26 cellular contexts compared by ENCODE assay signal in the genomic region with DNA sequence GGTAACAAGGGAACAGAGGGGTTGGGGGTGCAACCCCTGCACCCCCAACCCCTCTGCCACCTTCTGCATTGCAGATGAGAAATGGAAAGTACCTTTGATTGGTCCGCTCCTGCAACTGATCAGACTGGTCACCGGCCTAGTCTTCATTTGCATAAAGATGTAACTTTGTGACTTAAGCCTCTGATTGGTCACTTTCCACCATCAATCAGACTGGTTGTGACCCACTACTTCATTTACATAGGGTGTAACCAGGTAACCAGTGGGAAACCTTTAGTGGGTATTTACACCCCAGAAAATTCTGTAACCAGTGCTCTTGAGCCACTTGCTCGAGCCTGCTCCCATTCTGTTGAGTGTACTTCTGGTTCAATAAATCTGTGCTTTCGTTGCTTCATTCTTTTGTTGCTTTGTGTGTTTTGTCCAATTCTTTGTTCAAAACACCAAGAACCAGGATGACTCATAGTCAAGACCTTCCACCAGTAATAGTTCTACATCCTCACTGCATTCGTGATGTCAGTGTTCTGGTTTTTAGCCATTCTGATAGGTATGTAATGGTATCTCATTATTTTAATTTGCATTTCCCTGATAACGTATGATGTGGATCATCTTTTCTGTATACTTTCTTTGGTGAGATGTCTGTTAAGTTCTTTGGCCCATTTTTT. TPM values are rescaled to one million over a fixed set of nuclear protein-coding genes. Genes with fewer than 3 reads are reported as not detected.
DNase-seq lines count a peak whose midpoint lies in the region; ATAC-seq and TF ChIP-seq lines count a peak whose summit lies in the region.
"Had no signal": no experiment of that assay in that cellular context is flagged by ENCODE, and none has a peak within 500 bp of the region (broad histone marks: within the 10 kb centered on the region; RNA-seq: fewer than 3 reads in every experiment).

No MANE protein-coding gene starts in this region.

- no peaks in the 10 kb centered on the region for H3K27me3 ChIP-seq in Caco-2 (replicated peaks; ENCODE audit: control insufficient read depth, insufficient read depth, low read length)
- H3K27me3 ChIP-seq: esophagus muscularis mucosa, testis had no signal

- no peak for TF ChIP-seq CTCF in Caco-2 (IDR thresholded peaks at IDR 0.05; ENCODE audit: insufficient read depth in 1 of 2, low read depth in 1 of 2, low read length in 1 of 2, severe bottlenecking in 1 of 2, unreplicated experiment in 1 of 2)

- intact Hi-C loops in activated CD4-positive, alpha-beta T cell treated with anti-CD3 and anti-CD28 coated beads for 36 hours (cut with DNase I, micrococcal nuclease): no loop called here
- intact Hi-C loops in Caco-2 (cut with micrococcal nuclease; ENCODE audit: unreplicated experiment): no loop called here

- no peak overlapping the region for H3K4me3 ChIP-seq in Caco-2 (ENCODE audit: low read depth, low read length)
- H3K4me3 ChIP-seq: esophagus muscularis mucosa, lower lobe of right lung, prostate gland, skin epidermis, testis had no signal

- peak overlapping the region; percentile 42 for H3K27ac Mint-ChIP-seq in activated CD4-positive, alpha-beta T cell treated with anti-CD3 and anti-CD28 coated beads for 36 hours
- H3K27ac Mint-ChIP-seq in activated CD4-positive, alpha-beta T cell treated with anti-CD3 and anti-CD28 coated beads, Interleukin-2, amount 10 ng/mL, durations not matched to agents 7 days and 5 days: no peak overlapping the region
- H3K27ac Mint-ChIP-seq in Caco-2 (ENCODE audit: unreplicated experiment): no peak overlapping the region
- H3K27ac Mint-ChIP-seq: activated CD8-positive, alpha-beta memory T cell treated with anti-CD3 and anti-CD28 coated beads, Interleukin-2, amount 10 ng/mL, durations not matched to agents 7 days and 5 days; activated naive CD8-positive, alpha-beta T cell treated with anti-CD3 and anti-CD28 coated beads, Interleukin-2, amount 10 ng/mL, durations not matched to agents 7 days and 5 days; effector memory CD8-positive, alpha-beta T cell had no signal

- H3K36me3 Mint-ChIP-seq in activated CD4-positive, alpha-beta T cell treated with anti-CD3 and anti-CD28 coated beads for 36 hours (ENCODE audit: low read depth): peaks cover 53% of the 10 kb centered on the region
- peaks cover 79% of the 10 kb centered on the region for H3K36me3 Mint-ChIP-seq in activated CD4-positive, alpha-beta T cell treated with anti-CD3 and anti-CD28 coated beads, Interleukin-2, amount 10 ng/mL, durations not matched to agents 7 days and 5 days (ENCODE audit: low read depth)
- H3K36me3 Mint-ChIP-seq in Caco-2 (ENCODE audit: insufficient read depth, unreplicated experiment): no peaks in the 10 kb centered on the region

- H3K4me1 ChIP-seq in Caco-2: no peaks in the 10 kb centered on the region
- H3K4me1 ChIP-seq: lower lobe of right lung, prostate gland, testis had no signal

- no peak overlapping the region for H3K4me3 Mint-ChIP-seq in activated CD4-positive, alpha-beta T cell treated with anti-CD3 and anti-CD28 coated beads for 36 hours
- no peak overlapping the region for H3K4me3 Mint-ChIP-seq in activated CD4-positive, alpha-beta T cell treated with anti-CD3 and anti-CD28 coated beads, Interleukin-2, amount 10 ng/mL, durations not matched to agents 7 days and 5 days
- H3K4me3 Mint-ChIP-seq in Caco-2 (ENCODE audit: unreplicated experiment): no peak overlapping the region
- H3K4me3 Mint-ChIP-seq: activated CD8-positive, alpha-beta memory T cell treated with anti-CD3 and anti-CD28 coated beads, Interleukin-2, amount 10 ng/mL, durations not matched to agents 7 days and 5 days; activated naive CD8-positive, alpha-beta T cell treated with anti-CD3 and anti-CD28 coated beads, Interleukin-2, amount 10 ng/mL, durations not matched to agents 7 days and 5 days; activated T-helper 1 cell treated with anti-CD3 and anti-CD28 coated beads, Interleukin-12 subunit alpha, Interleukin-12 subunit beta, Interleukin-2, Interleukin-4 antibody, amounts not matched to agents 30 ng/mL and 10 ng/mL and 1 ng/mL, durations not matched to agents 14 hours and 24 hours and 36 hours; effector memory CD8-positive, alpha-beta T cell had no signal

- no peak for DNase-seq in activated CD4-positive, alpha-beta T cell treated with anti-CD3 and anti-CD28 coated beads for 36 hours
- DNase-seq in activated CD4-positive, alpha-beta T cell treated with anti-CD3 and anti-CD28 coated beads, Interleukin-2, amount 10 ng/mL, durations not matched to agents 7 days and 5 days: no peak
- DNase-seq in LHCN-M2 (ENCODE audit: low read depth) (peak; percentile 5), dermis blood vessel endothelial cell (peak; percentile 43), non-pigmented ciliary epithelial cell (ENCODE audit: low read depth) (peak; percentile 28), NCI-H1092 (lab: John Stamatoyannopoulos, UW) (no peak), Caco-2 (no peak)
- DNase-seq: activated CD4-positive, alpha-beta T cell treated with anti-CD3 and anti-CD28 coated beads for 48 hours; activated CD8-positive, alpha-beta memory T cell treated with anti-CD3 and anti-CD28 coated beads, Interleukin-2, amount 10 ng/mL, durations not matched to agents 7 days and 5 days; activated naive CD8-positive, alpha-beta T cell treated with anti-CD3 and anti-CD28 coated beads, Interleukin-2, amount 10 ng/mL, durations not matched to agents 7 days and 5 days; effector memory CD8-positive, alpha-beta T cell; lower lobe of right lung; NCI-H1417; NCI-H2081 treated with DMSO at 0.1 percent for 48 hours; NCI-H446; NCI-H82; SK-N-SH; T-helper 2 cell; testis had no signal

- H3K9me3 ChIP-seq in Caco-2: no peaks in the 10 kb centered on the region
- H3K9me3 ChIP-seq: lower lobe of right lung, prostate gland, SK-N-SH, testis had no signal

- CTCF ChIA-PET in activated CD4-positive, alpha-beta T cell treated with anti-CD3 and anti-CD28 coated beads for 36 hours (lab: Charles Lee): no interaction called here
- CTCF ChIA-PET in activated CD4-positive, alpha-beta T cell treated with anti-CD3 and anti-CD28 coated beads, Interleukin-2, amount 10 ng/mL, durations not matched to agents 7 days and 5 days (lab: Charles Lee): no interaction called here
- CTCF ChIA-PET in Caco-2 (lab: Charles Lee): no interaction called here

- no peaks in the 10 kb centered on the region for H3K36me3 ChIP-seq in Caco-2 (ENCODE audit: control insufficient read depth, insufficient read depth, low read length)
- H3K36me3 ChIP-seq: esophagus muscularis mucosa, lower lobe of right lung, prostate gland had no signal

- BruUV-seq in Caco-2 (replicated peaks; lab: Mats Ljungman, UMichigan): no TSS peak

- peak; percentile 35 for ATAC-seq in activated CD4-positive, alpha-beta T cell treated with anti-CD3 and anti-CD28 coated beads for 36 hours
- no peak for ATAC-seq in GM21529 (IDR thresholded peaks at IDR 0.05; ENCODE audit: unreplicated experiment)
- ATAC-seq: activated CD8-positive, alpha-beta memory T cell treated with anti-CD3 and anti-CD28 coated beads, Interleukin-2, amount 10 ng/mL, durations not matched to agents 7 days and 5 days; effector memory CD8-positive, alpha-beta T cell; HCT116; HepG2; lower lobe of right lung had no signal

- POLR2A ChIA-PET in activated CD4-positive, alpha-beta T cell treated with anti-CD3 and anti-CD28 coated beads for 36 hours (lab: Charles Lee): no interaction called here
- POLR2A ChIA-PET in activated CD4-positive, alpha-beta T cell treated with anti-CD3 and anti-CD28 coated beads, Interleukin-2, amount 10 ng/mL, durations not matched to agents 7 days and 5 days (lab: Charles Lee): no interaction called here
- POLR2A ChIA-PET in Caco-2 (lab: Charles Lee): no interaction called here

- peaks cover 76% of the 10 kb centered on the region for H3K4me1 Mint-ChIP-seq in activated CD4-positive, alpha-beta T cell treated with anti-CD3 and anti-CD28 coated beads for 36 hours
- H3K4me1 Mint-ChIP-seq in activated CD4-positive, alpha-beta T cell treated with anti-CD3 and anti-CD28 coated beads, Interleukin-2, amount 10 ng/mL, durations not matched to agents 7 days and 5 days: peaks cover 56% of the 10 kb centered on the region
- no peaks in the 10 kb centered on the region for H3K4me1 Mint-ChIP-seq in Caco-2 (ENCODE audit: low read depth, unreplicated experiment)

- H3K27me3 Mint-ChIP-seq in activated CD4-positive, alpha-beta T cell treated with anti-CD3 and anti-CD28 coated beads for 36 hours: no peaks in the 10 kb centered on the region
- no peaks in the 10 kb centered on the region for H3K27me3 Mint-ChIP-seq in activated CD4-positive, alpha-beta T cell treated with anti-CD3 and anti-CD28 coated beads, Interleukin-2, amount 10 ng/mL, durations not matched to agents 7 days and 5 days
- H3K27me3 Mint-ChIP-seq in Caco-2 (ENCODE audit: insufficient read depth, unreplicated experiment): no peaks in the 10 kb centered on the region
- H3K27me3 Mint-ChIP-seq: activated CD8-positive, alpha-beta memory T cell treated with anti-CD3 and anti-CD28 coated beads, Interleukin-2, amount 10 ng/mL, durations not matched to agents 7 days and 5 days; activated naive CD8-positive, alpha-beta T cell treated with anti-CD3 and anti-CD28 coated beads, Interleukin-2, amount 10 ng/mL, durations not matched to agents 7 days and 5 days; effector memory CD8-positive, alpha-beta T cell had no signal

- peaks cover 12% of the 10 kb centered on the region for H3K9me3 Mint-ChIP-seq in activated CD4-positive, alpha-beta T cell treated with anti-CD3 and anti-CD28 coated beads for 36 hours (ENCODE audit: low read depth)
- H3K9me3 Mint-ChIP-seq in activated CD4-positive, alpha-beta T cell treated with anti-CD3 and anti-CD28 coated beads, Interleukin-2, amount 10 ng/mL, durations not matched to agents 7 days and 5 days: peaks cover 32% of the 10 kb centered on the region
- H3K9me3 Mint-ChIP-seq in Caco-2 (ENCODE audit: unreplicated experiment): no peaks in the 10 kb centered on the region

RNA-seq across cellular contexts. Expression of gene LEMD3, which starts 30.8 kb away (rescaled TPM):
- total RNA-seq in activated CD4-positive, alpha-beta T cell treated with anti-CD3 and anti-CD28 coated beads for 36 hours: 10 to 100 TPM; 15.9 to 17.6 TPM
- total RNA-seq in activated CD4-positive, alpha-beta T cell treated with anti-CD3 and anti-CD28 coated beads, Interleukin-2, amount 10 ng/mL, durations not matched to agents 7 days and 5 days: 10 to 100 TPM; 28.5 to 30.9 TPM
- total RNA-seq in LHCN-M2 (2014; rRNA removed) (22.0 and 23.2 TPM in 2 replicates), dermis blood vessel endothelial cell (29.9 and 30.1 TPM in 2 replicates), Caco-2 (2022) (35.2 and 35.8 TPM in 2 replicates)
- 5.5 TPM for polyA plus RNA-seq in LHCN-M2 (2012)

Comparison
In these comparisons a context has a peak if more than half of its experiments do, and no peak if none do; other contexts are left out.
1. DNase-seq: peak in LHCN-M2 (single experiment), dermis blood vessel endothelial cell (single experiment) and non-pigmented ciliary epithelial cell (single experiment); none in activated CD4-positive, alpha-beta T cell treated with anti-CD3 and anti-CD28 coated beads for 36 hours (single experiment), activated CD4-positive, alpha-beta T cell treated with anti-CD3 and anti-CD28 coated beads, Interleukin-2, amount 10 ng/mL, durations not matched to agents 7 days and 5 days (single experiment), NCI-H1092 (single experiment) and Caco-2 (0 of 2).